In genomic region chr13:46103037-46103436, GRCh38 we compare ENCODE assay signal across 24 cellular contexts. TPM values are rescaled to one million over a fixed set of nuclear protein-coding genes. Genes with fewer than 3 reads are reported as not detected.
"Had no signal": no experiment of that assay in that cellular context is flagged by ENCODE, and none has a peak within 500 bp of the region (broad histone marks: within the 10 kb centered on the region; RNA-seq: fewer than 3 reads in every experiment).

No MANE protein-coding gene starts in this region.

- H3K27ac ChIP-seq: RWPE1 had no signal

- H3K36me3 ChIP-seq: MG63 had no signal

- H3K4me3 ChIP-seq: MG63 had no signal

- ATAC-seq: Panc1, PC-3, SK-N-SH treated with all-trans-retinoic acid at 6 μM for 48 hours had no signal

- H3K9me3 ChIP-seq: MG63 had no signal

- DNase-seq: IMR-90, Karpas-422, KG1, MG63, NCI-H1092, NCI-H1105 treated with DMSO at 0.1 percent for 48 hours, NCI-H1417 treated with DMSO at 0.1 percent for 48 hours, NCI-H146, NCI-H1694 treated with DMSO at 0.1 percent for 48 hours, NCI-H1930, NCI-H2081, NCI-H2107, NCI-H2227 treated with DMSO at 0.1 percent for 48 hours, NCI-H524 treated with DMSO at 0.1 percent for 48 hours, NCI-H69, NCI-H774, PC-3, SHP77 had no signal

RNA-seq across cellular contexts. Expression of gene CPB2, which starts 1.8 kb away (rescaled TPM):
- total RNA-seq: HT-29, IMR-90, NCI-H460, OCI-LY7, PC-3 had no signal
- polyA plus RNA-seq: IMR-90 had no signal
